Comparison of ENCODE assay signal across 12 cellular contexts in the genomic region with DNA sequence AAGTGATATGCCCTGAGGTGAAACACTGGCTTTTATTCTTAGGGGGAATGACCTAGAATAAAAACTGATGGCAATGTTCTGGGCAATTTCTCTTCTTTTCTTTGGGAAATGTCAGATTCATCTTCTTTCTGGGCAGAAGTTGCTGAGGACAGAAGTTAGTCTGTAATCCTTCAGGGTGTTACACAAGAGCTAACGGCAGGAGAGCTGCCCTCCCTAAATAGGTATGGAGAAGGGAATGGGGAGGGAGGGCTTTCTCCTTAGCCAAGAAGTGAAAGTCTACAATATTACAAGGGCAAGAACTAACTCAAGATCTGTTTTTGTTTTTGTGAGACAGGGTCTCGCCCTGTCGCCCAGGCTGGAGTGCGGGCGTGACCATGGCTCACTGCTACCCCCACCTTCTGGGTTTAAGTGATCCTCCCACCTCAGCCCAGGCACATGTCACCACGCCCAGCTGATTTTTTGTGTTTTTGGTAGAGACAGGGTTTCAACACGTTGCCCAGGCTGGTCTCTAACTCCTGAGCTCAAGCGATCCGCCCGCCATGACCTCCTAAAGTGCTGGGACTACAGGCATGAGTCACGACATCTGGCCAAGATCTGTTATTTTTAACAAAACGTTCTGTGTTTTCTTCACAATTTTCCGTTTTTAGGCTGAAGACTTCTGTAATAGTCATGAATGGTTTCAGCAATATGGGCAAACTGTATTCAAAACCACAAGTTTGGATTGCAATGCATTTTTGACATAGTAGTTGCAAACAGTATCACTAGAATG. TPM values are rescaled to one million over a fixed set of nuclear protein-coding genes. Genes with fewer than 3 reads are reported as not detected.
DNase-seq lines count a peak whose midpoint lies in the region; ATAC-seq and TF ChIP-seq lines count a peak whose summit lies in the region.
"Had no signal": no experiment of that assay in that cellular context is flagged by ENCODE, and none has a peak within 500 bp of the region (broad histone marks: within the 10 kb centered on the region; RNA-seq: fewer than 3 reads in every experiment).

No MANE protein-coding gene starts in this region.

- ATAC-seq in GM19452 (IDR thresholded peaks at IDR 0.05; ENCODE audit: unreplicated experiment): no peak
- ATAC-seq in HG02678 (IDR thresholded peaks at IDR 0.05; ENCODE audit: unreplicated experiment): no peak

- DNase-seq in H4 (ENCODE audit: low spot score) (peak; percentile 19), SIG-M5 (lab: John Stamatoyannopoulos, UW) (peak; percentile 92), foreskin fibroblast (peak; percentile 75 to 86), stromal cell of bone marrow (ENCODE audit: low read depth) (peak; percentile 73), SW480 (ENCODE audit: low spot score) (no peak), KG1 (lab: John Stamatoyannopoulos, UW) (no peak)
- DNase-seq: activated naive CD4-positive, alpha-beta T cell; NCI-H187 treated with DMSO at 0.1 percent for 48 hours; tibial artery had no signal

- peak overlapping the region; percentile 37 to 40 for H3K4me3 ChIP-seq in foreskin fibroblast (ENCODE audit: low read depth in 1 of 2, low read length in 2 of 2)
- H3K4me3 ChIP-seq: HAP-1, tibial artery had no signal

- TF ChIP-seq CTCF in foreskin fibroblast (IDR thresholded peaks at IDR 0.05; ENCODE audit: low read depth, low read length): no peak

RNA-seq across cellular contexts. Expression of a gene that starts 7.2 kb away (rescaled TPM):
- total RNA-seq in H4 (2014; rRNA removed; shearing (Covaris generic)): not detected in 2 replicates

RNA-seq across cellular contexts. Expression of a gene that starts 30.7 kb away (rescaled TPM):
- total RNA-seq in H4 (2014; rRNA removed; shearing (Covaris generic)): not detected in 2 replicates

Comparison
In these comparisons a context has a peak if more than half of its experiments do, and no peak if none do; other contexts are left out.
1. DNase-seq: peak in H4 (single experiment), SIG-M5 (single experiment), foreskin fibroblast (2 of 2) and stromal cell of bone marrow (single experiment); none in SW480 (single experiment) and KG1 (single experiment).